Comparison of ENCODE assay signal across 12 cellular contexts in the genomic region with DNA sequence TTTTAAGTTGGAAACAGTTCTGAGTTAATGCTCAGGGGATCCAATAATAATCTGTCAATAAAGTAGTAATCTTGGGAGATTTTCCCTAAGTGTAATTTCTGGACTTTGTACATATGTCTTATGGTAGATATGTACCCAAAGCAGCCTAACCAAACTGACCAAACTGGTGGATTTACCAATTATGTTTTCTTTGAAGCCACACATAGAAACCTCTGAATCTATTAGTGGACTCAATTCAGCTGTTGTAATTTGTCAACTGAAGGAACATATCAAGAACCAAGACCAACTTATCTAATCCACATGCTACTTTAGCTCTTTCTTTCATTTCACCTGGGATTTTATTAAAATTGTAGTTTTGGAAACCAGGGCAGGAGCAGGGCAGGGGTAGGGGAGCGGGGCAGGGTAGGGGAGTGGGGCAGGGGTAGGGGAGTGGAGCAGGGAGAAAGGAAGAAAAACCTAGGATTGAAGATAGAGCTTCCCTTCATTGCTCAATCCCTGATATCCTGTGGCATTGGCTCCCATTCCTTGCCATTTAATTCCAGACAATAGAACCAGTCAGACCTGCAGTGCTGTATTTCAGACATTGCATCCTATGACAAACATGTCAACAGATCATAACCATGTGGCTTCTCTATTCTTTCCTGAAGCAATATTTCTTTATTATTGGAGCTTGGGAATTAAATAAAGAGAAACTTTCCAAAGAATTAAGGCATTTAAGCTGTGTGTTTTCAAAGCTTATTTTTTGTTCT.
A peak's percentile ranks its signal among the peaks of the same experiment; 100 is the strongest.
DNase-seq lines count a peak whose midpoint lies in the region; ATAC-seq and TF ChIP-seq lines count a peak whose summit lies in the region.
"Had no signal": no experiment of that assay in that cellular context is flagged by ENCODE, and none has a peak within 500 bp of the region (broad histone marks: within the 10 kb centered on the region; RNA-seq: fewer than 3 reads in every experiment).

No MANE protein-coding gene starts in this region.

- no peaks in the 10 kb centered on the region for H3K9me3 ChIP-seq in tibial artery
- H3K9me3 ChIP-seq: heart left ventricle had no signal

- intact Hi-C loops in left ventricle myocardium superior (cut with micrococcal nuclease) (no loop called here), Right ventricle myocardium superior (cut with DNase I) (no loop called here), tibial artery (cut with DNase I; ENCODE audit: low total_unique reads) (no loop called here)

- TF ChIP-seq CTCF in tibial artery (IDR thresholded peaks at IDR 0.05): no peak
- TF ChIP-seq CTCF in omental fat pad (IDR thresholded peaks at IDR 0.05): no peak

- H3K4me1 ChIP-seq in tibial artery: peaks cover 0 to 19% (median 2%) of the 10 kb centered on the region in 4 donors

- ATAC-seq in left ventricle myocardium superior (peak; percentile 35), Right ventricle myocardium superior (ENCODE audit: poor library complexity) (no peak), omental fat pad (ENCODE audit: low FRiP score) (no peak)

- no peaks in the 10 kb centered on the region for H3K27me3 ChIP-seq in tibial artery
- H3K27me3 ChIP-seq: heart left ventricle had no signal

- no peak overlapping the region for H3K4me3 ChIP-seq in tibial artery
- H3K4me3 ChIP-seq: heart left ventricle had no signal

- no peaks in the 10 kb centered on the region for H3K36me3 ChIP-seq in tibial artery
- H3K36me3 ChIP-seq: heart left ventricle had no signal

- DNase-seq in left ventricle myocardium superior: no peak
- DNase-seq in Right ventricle myocardium superior: no peak
- DNase-seq in HT-29 (ENCODE audit: low spot score): peak; percentile 33
- peak; percentile 34 for DNase-seq in epithelial cell of prostate (ENCODE audit: low read depth, low spot score)
- no peak for DNase-seq in tibial artery
- DNase-seq in omental fat pad (ENCODE audit: low spot score): no peak
- no peak for DNase-seq in T-helper 2 cell
- no peak for DNase-seq in HCEC 1CT
- DNase-seq: activated CD8-positive, alpha-beta memory T cell treated with anti-CD3 and anti-CD28 coated beads, Interleukin-2, amount 50 U/mL, for 4 hours; heart left ventricle; naive B cell; NCI-H2171 treated with DMSO at 0.1 percent for 48 hours had no signal

- peak overlapping the region; percentile 55 for H3K27ac ChIP-seq in epithelial cell of prostate
- peak overlapping the region; percentile 22 to 31 for H3K27ac ChIP-seq in tibial artery

Comparison
In these comparisons a context has a peak if more than half of its experiments do, and no peak if none do; other contexts are left out.
1. DNase-seq: peak in HT-29 (single experiment) and epithelial cell of prostate (single experiment); none in left ventricle myocardium superior (single experiment), Right ventricle myocardium superior (single experiment), tibial artery (0 of 2), omental fat pad (single experiment), T-helper 2 cell (0 of 5) and HCEC 1CT (single experiment).